ENCODE assay signal across 13 cellular contexts in the genomic region with DNA sequence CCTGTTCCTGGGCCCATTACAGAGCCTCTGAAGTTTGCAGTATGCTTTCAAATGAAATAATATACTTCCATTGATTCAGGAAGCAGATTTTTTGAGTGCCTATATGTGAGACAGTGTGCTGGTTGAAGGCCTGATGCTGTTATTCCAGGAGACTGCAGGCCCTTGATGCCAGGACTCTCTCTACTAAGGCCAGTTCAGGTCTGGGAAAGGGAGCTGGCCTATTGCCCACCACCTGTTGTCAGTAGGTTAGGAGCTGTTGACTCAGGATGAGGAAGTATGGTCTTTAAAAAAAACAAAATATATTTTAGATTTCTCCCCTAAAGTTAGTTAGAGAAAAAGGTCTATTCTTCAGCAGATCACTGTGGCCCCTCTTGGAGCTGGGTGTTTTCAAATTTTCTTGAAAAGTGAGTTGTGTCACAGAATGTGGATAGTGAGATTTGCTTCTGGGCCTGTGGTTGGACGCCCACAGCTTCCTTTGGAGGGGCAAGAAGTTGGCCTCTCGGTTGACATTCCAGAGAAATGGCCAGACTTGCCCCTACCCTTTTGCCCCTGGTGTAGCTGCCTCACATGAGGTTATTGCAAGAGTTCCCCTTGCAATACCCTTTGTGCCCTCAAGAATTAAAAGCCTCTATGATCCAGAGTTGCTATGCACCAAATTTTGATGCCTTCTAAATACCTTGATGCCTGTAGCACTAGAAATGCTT. TPM values are rescaled to one million over a fixed set of nuclear protein-coding genes. Genes with fewer than 3 reads are reported as not detected.
A peak's percentile ranks its signal among the peaks of the same experiment; 100 is the strongest.
DNase-seq lines count a peak whose midpoint lies in the region; ATAC-seq and TF ChIP-seq lines count a peak whose summit lies in the region.
"Had no signal": no experiment of that assay in that cellular context is flagged by ENCODE, and none has a peak within 500 bp of the region (broad histone marks: within the 10 kb centered on the region; RNA-seq: fewer than 3 reads in every experiment).

No MANE protein-coding gene starts in this region.

- POLR2A ChIA-PET in OCI-LY7 (lab: Charles Lee) = interaction anchor here (0.8 to 1.6 kb wide), 4 partner anchors 143 to 157 kb away, joined by 3 to 9 read pairs (median 4); no protein-coding TSS in a partner anchor

- H3K36me3 Mint-ChIP-seq in activated T-cell treated with anti-CD3 and anti-CD28 coated beads, Interleukin-2, amount 50 U/mL, for 72 hours (ENCODE audit: insufficient read depth in 2 of 2) = peaks cover 0 to 2% of the 10 kb centered on the region in 2 donors
- H3K36me3 Mint-ChIP-seq in activated T-cell treated with anti-CD3 and anti-CD28 coated beads, Interleukin-2, amount 50 U/mL, for 4 hours (ENCODE audit: insufficient read depth) = peaks cover 2% of the 10 kb centered on the region
- H3K36me3 Mint-ChIP-seq in immature natural killer cell (peaks cover 0 to 10% (median under 1%) of the 10 kb centered on the region in 3 donors), chondrocyte (ENCODE audit: low read depth) (no peaks in the 10 kb centered on the region)
- H3K36me3 Mint-ChIP-seq in stimulated activated memory B cell treated with anti-CD40 and anti-IgM and Interleukin-4, amounts not matched to agents 10 μg/mL and 1 μg/mL and 100 μg/mL, for 72 hours = no peaks in the 10 kb centered on the region

- peaks cover 32% of the 10 kb centered on the region; the same call in 1 of the 2 replicates for H3K36me3 ChIP-seq in OCI-LY7 (ENCODE audit: insufficient read depth, low read length)

- no peaks in the 10 kb centered on the region for H3K79me2 ChIP-seq in OCI-LY7 (ENCODE audit: insufficient read depth, low read depth, low read length)

- H3K9me3 Mint-ChIP-seq in activated T-cell treated with anti-CD3 and anti-CD28 coated beads, Interleukin-2, amount 50 U/mL, for 72 hours = no peaks in the 10 kb centered on the region
- H3K9me3 Mint-ChIP-seq in activated T-cell treated with anti-CD3 and anti-CD28 coated beads, Interleukin-2, amount 50 U/mL, for 4 hours = no peaks in the 10 kb centered on the region
- no peaks in the 10 kb centered on the region for H3K9me3 Mint-ChIP-seq in immature natural killer cell
- no peaks in the 10 kb centered on the region for H3K9me3 Mint-ChIP-seq in stimulated activated memory B cell treated with anti-CD40 and anti-IgM and Interleukin-4, amounts not matched to agents 10 μg/mL and 1 μg/mL and 100 μg/mL, for 72 hours
- H3K9me3 Mint-ChIP-seq in chondrocyte (ENCODE audit: low read depth) = no peaks in the 10 kb centered on the region
- H3K9me3 Mint-ChIP-seq: central memory CD8-positive, alpha-beta T cell had no signal

- peaks cover 32% of the 10 kb centered on the region for H3K4me1 ChIP-seq in OCI-LY7 (ENCODE audit: insufficient read depth, low read length, poor library complexity, severe bottlenecking)

- no peaks in the 10 kb centered on the region for H3K9me3 ChIP-seq in OCI-LY7 (ENCODE audit: low read length)

- H3K4me1 Mint-ChIP-seq in activated T-cell treated with anti-CD3 and anti-CD28 coated beads, Interleukin-2, amount 50 U/mL, for 72 hours (ENCODE audit: low read depth) = peaks cover 31% of the 10 kb centered on the region
- H3K4me1 Mint-ChIP-seq in activated T-cell treated with anti-CD3 and anti-CD28 coated beads, Interleukin-2, amount 50 U/mL, for 4 hours (ENCODE audit: low read depth) = peaks cover 33% of the 10 kb centered on the region
- H3K4me1 Mint-ChIP-seq in immature natural killer cell (peaks cover 15 to 29% of the 10 kb centered on the region in 2 donors), chondrocyte (ENCODE audit: low read depth) (peaks cover 14% of the 10 kb centered on the region)
- H3K4me1 Mint-ChIP-seq in stimulated activated memory B cell treated with anti-CD40 and anti-IgM and Interleukin-4, amounts not matched to agents 10 μg/mL and 1 μg/mL and 100 μg/mL, for 72 hours = peaks cover 24% of the 10 kb centered on the region

- TF ChIP-seq CTCF in OCI-LY7 (conservative IDR thresholded peaks at IDR 0.05; ENCODE audit: low read length) = no peak
- no peak for TF ChIP-seq CTCF in chondrocyte (IDR thresholded peaks at IDR 0.05)

- no peaks in the 10 kb centered on the region for H3K27me3 Mint-ChIP-seq in activated T-cell treated with anti-CD3 and anti-CD28 coated beads, Interleukin-2, amount 50 U/mL, for 72 hours (ENCODE audit: low read depth)
- H3K27me3 Mint-ChIP-seq in activated T-cell treated with anti-CD3 and anti-CD28 coated beads, Interleukin-2, amount 50 U/mL, for 4 hours (ENCODE audit: low read depth) = no peaks in the 10 kb centered on the region
- H3K27me3 Mint-ChIP-seq in immature natural killer cell (ENCODE audit: low read depth in 3 of 3) (peaks cover 8 to 16% (median 12%) of the 10 kb centered on the region in 3 donors), chondrocyte (ENCODE audit: low read depth) (no peaks in the 10 kb centered on the region)
- H3K27me3 Mint-ChIP-seq in stimulated activated memory B cell treated with anti-CD40 and anti-IgM and Interleukin-4, amounts not matched to agents 10 μg/mL and 1 μg/mL and 100 μg/mL, for 72 hours = no peaks in the 10 kb centered on the region
- H3K27me3 Mint-ChIP-seq: central memory CD8-positive, alpha-beta T cell had no signal

- H2AFZ ChIP-seq in OCI-LY7 (ENCODE audit: low read length) = no peak overlapping the region

- H3K4me3 ChIP-seq in OCI-LY7 (ENCODE audit: low read depth, low read length, poor library complexity, severe bottlenecking) = no peak overlapping the region

- no peak for DNase-seq in activated T-cell treated with anti-CD3 and anti-CD28 coated beads, Interleukin-2, amount 50 U/mL, for 72 hours
- no peak for DNase-seq in activated T-cell treated with anti-CD3 and anti-CD28 coated beads, Interleukin-2, amount 50 U/mL, for 4 hours
- DNase-seq in OCI-LY7 (ENCODE audit: low spot score) = no peak
- DNase-seq in immature natural killer cell = no peak
- no peak for DNase-seq in RKO (ENCODE audit: low spot score)
- DNase-seq in chondrocyte (ENCODE audit: low spot score) = no peak
- DNase-seq: activated CD4-positive, alpha-beta T cell treated with anti-CD3 and anti-CD28 coated beads, Interleukin-2, amount 50 U/mL, for 4 hours; stimulated activated CD4-positive, alpha-beta T cell treated with anti-CD3 and anti-CD28 coated beads, Interleukin-2, amount 100 ng/mL, for 24 hours had no signal

- H3K27ac Mint-ChIP-seq in activated T-cell treated with anti-CD3 and anti-CD28 coated beads, Interleukin-2, amount 50 U/mL, for 72 hours = peak overlapping the region; percentile 95
- peak overlapping the region in 5 of 6 donors; percentile 52 to 77 (median 70) for H3K27ac Mint-ChIP-seq in immature natural killer cell
- peak overlapping the region; percentile 83 for H3K27ac Mint-ChIP-seq in stimulated activated memory B cell treated with anti-CD40 and anti-IgM and Interleukin-4, amounts not matched to agents 10 μg/mL and 1 μg/mL and 100 μg/mL, for 72 hours
- H3K27ac Mint-ChIP-seq in chondrocyte (ENCODE audit: unreplicated experiment) = no peak overlapping the region

- no peak for ATAC-seq in activated T-cell treated with anti-CD3 and anti-CD28 coated beads, Interleukin-2, amount 50 U/mL, for 72 hours (replicated peaks in 1 of 2)
- no peak for ATAC-seq in activated T-cell treated with anti-CD3 and anti-CD28 coated beads, Interleukin-2, amount 50 U/mL, for 4 hours
- no peak for ATAC-seq in stimulated activated memory B cell treated with anti-CD40 and anti-IgM and Interleukin-4, amounts not matched to agents 10 μg/mL and 1 μg/mL and 100 μg/mL, for 72 hours
- no peak for ATAC-seq in GM18858 (IDR thresholded peaks at IDR 0.05; ENCODE audit: unreplicated experiment)

- CTCF ChIA-PET in OCI-LY7 (lab: Charles Lee; ENCODE audit: unreplicated experiment) = interaction anchor here (1.5 kb wide), 1 partner anchor 135 kb away, joined by 8 read pairs; no protein-coding TSS in a partner anchor

- peak overlapping the region; percentile 43 to 63 for H3K4me3 Mint-ChIP-seq in activated T-cell treated with anti-CD3 and anti-CD28 coated beads, Interleukin-2, amount 50 U/mL, for 72 hours
- H3K4me3 Mint-ChIP-seq in activated T-cell treated with anti-CD3 and anti-CD28 coated beads, Interleukin-2, amount 50 U/mL, for 4 hours = no peak overlapping the region
- no peak overlapping the region for H3K4me3 Mint-ChIP-seq in immature natural killer cell
- no peak overlapping the region for H3K4me3 Mint-ChIP-seq in stimulated activated memory B cell treated with anti-CD40 and anti-IgM and Interleukin-4, amounts not matched to agents 10 μg/mL and 1 μg/mL and 100 μg/mL, for 72 hours
- H3K4me3 Mint-ChIP-seq in chondrocyte (ENCODE audit: unreplicated experiment) = no peak overlapping the region
- H3K4me3 Mint-ChIP-seq: central memory CD8-positive, alpha-beta T cell had no signal

- intact Hi-C loops in OCI-LY7 (cut with micrococcal nuclease; ENCODE audit: unreplicated experiment) = no loop called here

- no peaks in the 10 kb centered on the region for H3K9me2 ChIP-seq in OCI-LY7 (ENCODE audit: insufficient read depth, low read length)

- H4K20me1 ChIP-seq in OCI-LY7 (ENCODE audit: insufficient read depth, low read length) = no peaks in the 10 kb centered on the region

- H3K4me2 ChIP-seq in OCI-LY7 (ENCODE audit: low read length) = peak overlapping the region; percentile 2; the same call in 1 of the 2 replicates

- no TSS peak for BruUV-seq in OCI-LY7 (replicated peaks; lab: Mats Ljungman, UMichigan)

- peak overlapping the region; percentile 43 for H3K27ac ChIP-seq in OCI-LY7 (ENCODE audit: low read depth, low read length, poor library complexity, severe bottlenecking)

RNA-seq across cellular contexts. Expression of a gene that starts 7.9 kb away (rescaled TPM):
- total RNA-seq in activated T-cell treated with anti-CD3 and anti-CD28 coated beads, Interleukin-2, amount 50 U/mL, for 72 hours = under 1 TPM; 0.31 to 0.63 TPM
- total RNA-seq in activated T-cell treated with anti-CD3 and anti-CD28 coated beads, Interleukin-2, amount 50 U/mL, for 4 hours = 1 to 10 TPM in 1 of 3 donors, under 1 TPM in 2; 0.53 to 1.3 (median 0.68) TPM
- total RNA-seq in OCI-LY7 (2014; rRNA removed; shearing (Covaris generic)) = 0.08 TPM in 1 of 2 replicates, not detected in the other
- total RNA-seq in OCI-LY7 (2022) (not detected in 2 replicates), chondrocyte (0.42 to 0.44 TPM in 2 of 3 replicates, not detected in the other)
- polyA plus RNA-seq in immature natural killer cell = under 1 TPM in 1 of 3 donors, not detected in 2; 0.45 TPM
- total RNA-seq: frontal cortex, temporal lobe had no signal

RNA-seq across cellular contexts. Expression of a gene that starts 17.2 kb away (rescaled TPM):
- 1 to 10 TPM; 6.1 to 7.6 TPM for total RNA-seq in activated T-cell treated with anti-CD3 and anti-CD28 coated beads, Interleukin-2, amount 50 U/mL, for 72 hours
- 10 to 100 TPM in 1 of 3 donors, 1 to 10 TPM in 2; 7.4 to 11.0 (median 7.9) TPM for total RNA-seq in activated T-cell treated with anti-CD3 and anti-CD28 coated beads, Interleukin-2, amount 50 U/mL, for 4 hours
- 38.9 and 46.2 TPM in 2 replicates for total RNA-seq in OCI-LY7 (2014; rRNA removed; shearing (Covaris generic))
- total RNA-seq in OCI-LY7 (2022) (27.5 and 36.8 TPM in 2 replicates), chondrocyte (24.5 to 29.6 TPM (median 28.0 TPM) in 3 replicates)
- 10 to 100 TPM in 1 of 3 donors, 1 to 10 TPM in 2; 4.8 to 10.7 (median 9.0) TPM for polyA plus RNA-seq in immature natural killer cell

RNA-seq across cellular contexts. Expression of a gene that starts 36.3 kb away (rescaled TPM):
- total RNA-seq in activated T-cell treated with anti-CD3 and anti-CD28 coated beads, Interleukin-2, amount 50 U/mL, for 72 hours = 100 to 1,000 TPM in 1 of 2 donors, 10 to 100 TPM in 1; 99.8 to 131 TPM
- total RNA-seq in activated T-cell treated with anti-CD3 and anti-CD28 coated beads, Interleukin-2, amount 50 U/mL, for 4 hours = 100 to 1,000 TPM in 2 of 3 donors, 10 to 100 TPM in 1; 91.3 to 103 (median 103) TPM
- total RNA-seq in OCI-LY7 (2014; rRNA removed; shearing (Covaris generic)) = 50.9 and 53.1 TPM in 2 replicates
- total RNA-seq in OCI-LY7 (2022) (79.5 and 98.8 TPM in 2 replicates), chondrocyte (49.5 to 57.3 TPM (median 55.9 TPM) in 3 replicates)
- 10 to 100 TPM in 1 of 3 donors, 1 to 10 TPM in 2; 1.9 to 12.8 (median 6.0) TPM for polyA plus RNA-seq in immature natural killer cell

Comparison
In these comparisons a context has a peak if more than half of its experiments do, and no peak if none do; other contexts are left out.
1. H3K4me3 Mint-ChIP-seq: peak in activated T-cell treated with anti-CD3 and anti-CD28 coated beads, Interleukin-2, amount 50 U/mL, for 72 hours (2 of 2); none in activated T-cell treated with anti-CD3 and anti-CD28 coated beads, Interleukin-2, amount 50 U/mL, for 4 hours (single experiment), immature natural killer cell (0 of 5), stimulated activated memory B cell treated with anti-CD40 and anti-IgM and Interleukin-4, amounts not matched to agents 10 μg/mL and 1 μg/mL and 100 μg/mL, for 72 hours (single experiment) and chondrocyte (single experiment).